In the genomic region with DNA sequence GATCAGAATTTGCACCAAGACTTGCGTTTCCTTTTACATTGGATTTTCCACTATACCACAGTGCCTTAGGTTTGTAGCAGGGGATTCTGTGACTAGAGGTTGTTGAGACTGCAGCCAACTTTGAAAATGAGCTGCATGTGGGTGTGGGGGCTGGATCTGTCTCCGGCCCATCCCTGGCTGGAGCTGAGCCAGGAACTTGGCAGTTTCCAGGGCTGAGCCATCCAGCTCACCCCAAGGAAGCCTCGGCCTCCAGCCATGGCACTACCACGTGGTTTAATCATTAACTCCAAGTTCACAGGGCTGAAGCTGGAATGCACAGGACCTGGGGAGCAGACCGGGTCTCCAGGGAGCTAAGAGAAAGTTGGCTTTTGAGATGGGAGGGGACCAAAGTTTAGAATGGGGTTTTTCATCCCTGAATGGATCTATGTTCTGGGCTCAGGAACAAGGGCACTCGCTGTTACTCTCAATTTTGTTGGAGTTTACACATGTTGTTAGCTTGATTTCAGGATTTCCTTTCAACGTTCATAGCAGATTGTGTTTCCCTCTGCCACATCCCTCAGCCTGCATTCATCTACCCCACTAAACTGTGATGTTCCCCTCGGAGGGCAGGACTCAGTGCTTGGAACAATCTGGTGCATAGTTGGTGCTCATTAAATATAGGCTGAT, we compare ENCODE assay signal across 15 cellular contexts. TPM values are rescaled to one million over a fixed set of nuclear protein-coding genes. Genes with fewer than 3 reads are reported as not detected.
DNase-seq lines count a peak whose midpoint lies in the region; ATAC-seq and TF ChIP-seq lines count a peak whose summit lies in the region.
"Had no signal": no experiment of that assay in that cellular context is flagged by ENCODE, and none has a peak within 500 bp of the region (broad histone marks: within the 10 kb centered on the region; RNA-seq: fewer than 3 reads in every experiment).

No MANE protein-coding gene starts in this region.

- POLR2A ChIA-PET in A673 (lab: Charles Lee; ENCODE audit: low non-redundant PET) (no interaction called here), HEK293 (lab: Yijun Ruan, JAX) (interaction anchor here (0.6 kb wide), 1 partner anchor 134 kb away, joined by 3 read pairs; no protein-coding TSS in a partner anchor)

- H3K4me1 ChIP-seq in A673 (ENCODE audit: insufficient read depth, low read length, poor library complexity, severe bottlenecking): no peaks in the 10 kb centered on the region
- no peaks in the 10 kb centered on the region for H3K4me1 ChIP-seq in HEK293 (ENCODE audit: control insufficient read depth, insufficient read depth, low read length)
- H3K4me1 ChIP-seq in liver (ENCODE audit: control insufficient read depth in 4 of 4, insufficient read depth in 4 of 4, low read length in 3 of 4): peaks cover 0 to 15% (median 12%) of the 10 kb centered on the region in 4 donors
- H3K4me1 ChIP-seq: upper lobe of left lung had no signal

- intact Hi-C loops in A673 (cut with micrococcal nuclease; ENCODE audit: unreplicated experiment): no loop called here

- H3K27ac ChIP-seq in A673 (ENCODE audit: low read depth, low read length, poor library complexity, severe bottlenecking) (no peak overlapping the region), HEK293 (ENCODE audit: extremely low read depth, low read depth, low read length) (no peak overlapping the region), liver (ENCODE audit: low read depth in 1 of 2, low read length in 2 of 2) (no peak overlapping the region)
- H3K27ac ChIP-seq: upper lobe of left lung had no signal

- no peak overlapping the region for H3K9ac ChIP-seq in liver (ENCODE audit: low read depth in 1 of 2, low read length in 2 of 2)

- no TSS peak for BruUV-seq in A673 (replicated peaks; lab: Mats Ljungman, UMichigan)

- no peak for ATAC-seq in HG03039 (IDR thresholded peaks at IDR 0.05; ENCODE audit: unreplicated experiment)

- WGBS in liver: 26% methylated on average over 8 of the region's 8 CpGs

- DNase-seq in A673 (ENCODE audit: low spot score): peak; percentile 6
- DNase-seq in cerebellar cortex (ENCODE audit: low spot score): peak; percentile 1
- no peak for DNase-seq in hepatic stellate cell (ENCODE audit: low spot score)
- no peak for DNase-seq in stimulated activated naive CD4-positive, alpha-beta T cell treated with Interleukin-2 at 50 U/mL for 16 hours (lab: John Stamatoyannopoulos, UW)
- DNase-seq in GF-D8 (lab: John Stamatoyannopoulos, UW): no peak
- DNase-seq: activated naive CD4-positive, alpha-beta T cell treated with anti-CD3 and anti-CD28 coated beads, Interleukin-2, amount 50 U/mL, for 16 hours; AML-193; NCI-H1105 treated with DMSO at 0.1 percent for 48 hours; NK-92 treated with Interleukin-12 subunit alpha and Interleukin-12 subunit beta, amount 100 ng/mL, for 24 hours; upper lobe of left lung had no signal

- no peak for TF ChIP-seq CTCF in A673 (conservative IDR thresholded peaks at IDR 0.05; ENCODE audit: low read depth, low read length)
- no peak for TF ChIP-seq CTCF in HEK293 (tag by site-specific recombination; IDR thresholded peaks at IDR 0.05)
- no peak for TF ChIP-seq CTCF in liver (IDR thresholded peaks at IDR 0.05; ENCODE audit: low read depth, low read length, missing input control)

- no peaks in the 10 kb centered on the region for H3K36me3 ChIP-seq in A673 (ENCODE audit: insufficient read depth, low read length, poor library complexity, severe bottlenecking)
- H3K36me3 ChIP-seq in HEK293 (ENCODE audit: control insufficient read depth in 2 of 2, insufficient read depth in 1 of 2, low read length in 2 of 2): no peaks in the 10 kb centered on the region
- no peaks in the 10 kb centered on the region for H3K36me3 ChIP-seq in liver (ENCODE audit: control insufficient read depth in 4 of 4, insufficient read depth in 3 of 4, low read depth in 1 of 4, low read length in 3 of 4)
- H3K36me3 ChIP-seq: upper lobe of left lung had no signal

- TF ChIP-seq RAD21 in liver (IDR thresholded peaks at IDR 0.05): peak; percentile 11 to 21

- H3K9me3 ChIP-seq in A673 (ENCODE audit: low read depth, low read length, poor library complexity, severe bottlenecking) (no peaks in the 10 kb centered on the region), HEK293 (ENCODE audit: control insufficient read depth, insufficient read depth, low read depth, low read length) (no peaks in the 10 kb centered on the region), liver (ENCODE audit: control insufficient read depth in 4 of 4, low read length in 3 of 4) (no peaks in the 10 kb centered on the region)
- H3K9me3 ChIP-seq: upper lobe of left lung had no signal

- no peaks in the 10 kb centered on the region for H3K27me3 ChIP-seq in A673 (replicated peaks; ENCODE audit: insufficient read depth, low read depth, low read length, poor library complexity)
- no peaks in the 10 kb centered on the region for H3K27me3 ChIP-seq in liver (ENCODE audit: control insufficient read depth in 4 of 4, insufficient read depth in 4 of 4, low read length in 3 of 4)
- H3K27me3 ChIP-seq: upper lobe of left lung had no signal

- CTCF ChIA-PET in A673 (lab: Charles Lee) (no interaction called here), HEK293 (lab: Yijun Ruan, JAX) (interaction anchor here (0.5 to 0.8 kb wide), 5 partner anchors 17 to 259 kb away, joined by 3 to 5 read pairs (median 4); no protein-coding TSS in a partner anchor)

- H3K4me3 ChIP-seq in A673 (ENCODE audit: low read depth, low read length, poor library complexity, severe bottlenecking): no peak overlapping the region
- no peak overlapping the region for H3K4me3 ChIP-seq in HEK293 (ENCODE audit: low read depth, low read length)
- no peak overlapping the region for H3K4me3 ChIP-seq in liver (ENCODE audit: low read depth in 1 of 3, low read length in 3 of 3)
- H3K4me3 ChIP-seq: upper lobe of left lung had no signal

TF ChIP-seq in HEK293, 187 proteins besides CTCF, POLR2A, EP300 and RAD21:
- TF ChIP-seq, protein P1, sequence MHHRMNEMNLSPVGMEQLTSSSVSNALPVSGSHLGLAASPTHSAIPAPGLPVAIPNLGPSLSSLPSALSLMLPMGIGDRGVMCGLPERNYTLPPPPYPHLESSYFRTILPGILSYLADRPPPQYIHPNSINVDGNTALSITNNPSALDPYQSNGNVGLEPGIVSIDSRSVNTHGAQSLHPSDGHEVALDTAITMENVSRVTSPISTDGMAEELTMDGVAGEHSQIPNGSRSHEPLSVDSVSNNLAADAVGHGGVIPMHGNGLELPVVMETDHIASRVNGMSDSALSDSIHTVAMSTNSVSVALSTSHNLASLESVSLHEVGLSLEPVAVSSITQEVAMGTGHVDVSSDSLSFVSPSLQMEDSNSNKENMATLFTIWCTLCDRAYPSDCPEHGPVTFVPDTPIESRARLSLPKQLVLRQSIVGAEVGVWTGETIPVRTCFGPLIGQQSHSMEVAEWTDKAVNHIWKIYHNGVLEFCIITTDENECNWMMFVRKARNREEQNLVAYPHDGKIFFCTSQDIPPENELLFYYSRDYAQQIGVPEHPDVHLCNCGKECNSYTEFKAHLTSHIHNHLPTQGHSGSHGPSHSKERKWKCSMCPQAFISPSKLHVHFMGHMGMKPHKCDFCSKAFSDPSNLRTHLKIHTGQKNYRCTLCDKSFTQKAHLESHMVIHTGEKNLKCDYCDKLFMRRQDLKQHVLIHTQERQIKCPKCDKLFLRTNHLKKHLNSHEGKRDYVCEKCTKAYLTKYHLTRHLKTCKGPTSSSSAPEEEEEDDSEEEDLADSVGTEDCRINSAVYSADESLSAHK (tag by site-specific recombination; IDR thresholded peaks at IDR 0.05): peak; percentile 56; the same call in 1 of the 2 replicates
- TF ChIP-seq RBAK (tag by site-specific recombination; IDR thresholded peaks at IDR 0.05) (no peak), ZFHX2 (tag by site-specific recombination; conservative IDR thresholded peaks at IDR 0.05) (0 out of 2 replicates have a peak, but pooled peaks have one; percentile 32)
TF ChIP-seq in HEK293: peak in this region for 2.

TF ChIP-seq in liver, 16 proteins besides CTCF, POLR2A, EP300 and RAD21 (continues in another document):
- TF ChIP-seq GABPA (IDR thresholded peaks at IDR 0.05 in 1 of 2, conservative IDR thresholded peaks at IDR 0.05 in 1 of 2) (no peak), HNF4G (IDR thresholded peaks at IDR 0.05) (no peak), TAF1 (conservative IDR thresholded peaks at IDR 0.05) (no peak), FOXA1 (IDR thresholded peaks at IDR 0.05) (no peak), YY1 (IDR thresholded peaks at IDR 0.05) (peak; percentile 42), HNF4A (conservative IDR thresholded peaks at IDR 0.05) (peak; percentile 15 to 33)
- TF ChIP-seq, protein P2, sequence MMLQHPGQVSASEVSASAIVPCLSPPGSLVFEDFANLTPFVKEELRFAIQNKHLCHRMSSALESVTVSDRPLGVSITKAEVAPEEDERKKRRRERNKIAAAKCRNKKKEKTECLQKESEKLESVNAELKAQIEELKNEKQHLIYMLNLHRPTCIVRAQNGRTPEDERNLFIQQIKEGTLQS (IDR thresholded peaks at IDR 0.05): no peak
- TF ChIP-seq, protein P3, sequence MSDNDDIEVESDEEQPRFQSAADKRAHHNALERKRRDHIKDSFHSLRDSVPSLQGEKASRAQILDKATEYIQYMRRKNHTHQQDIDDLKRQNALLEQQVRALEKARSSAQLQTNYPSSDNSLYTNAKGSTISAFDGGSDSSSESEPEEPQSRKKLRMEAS (IDR thresholded peaks at IDR 0.05): peak; percentile 35
- TF ChIP-seq, protein P4, sequence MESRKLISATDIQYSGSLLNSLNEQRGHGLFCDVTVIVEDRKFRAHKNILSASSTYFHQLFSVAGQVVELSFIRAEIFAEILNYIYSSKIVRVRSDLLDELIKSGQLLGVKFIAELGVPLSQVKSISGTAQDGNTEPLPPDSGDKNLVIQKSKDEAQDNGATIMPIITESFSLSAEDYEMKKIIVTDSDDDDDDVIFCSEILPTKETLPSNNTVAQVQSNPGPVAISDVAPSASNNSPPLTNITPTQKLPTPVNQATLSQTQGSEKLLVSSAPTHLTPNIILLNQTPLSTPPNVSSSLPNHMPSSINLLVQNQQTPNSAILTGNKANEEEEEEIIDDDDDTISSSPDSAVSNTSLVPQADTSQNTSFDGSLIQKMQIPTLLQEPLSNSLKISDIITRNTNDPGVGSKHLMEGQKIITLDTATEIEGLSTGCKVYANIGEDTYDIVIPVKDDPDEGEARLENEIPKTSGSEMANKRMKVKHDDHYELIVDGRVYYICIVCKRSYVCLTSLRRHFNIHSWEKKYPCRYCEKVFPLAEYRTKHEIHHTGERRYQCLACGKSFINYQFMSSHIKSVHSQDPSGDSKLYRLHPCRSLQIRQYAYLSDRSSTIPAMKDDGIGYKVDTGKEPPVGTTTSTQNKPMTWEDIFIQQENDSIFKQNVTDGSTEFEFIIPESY (IDR thresholded peaks at IDR 0.05): no peak

RNA-seq across cellular contexts. Expression of a gene that starts 42.3 kb away (rescaled TPM):
- total RNA-seq in A673 (2021): not detected in 2 replicates
- total RNA-seq in liver: 1 to 10 TPM; 1.6 to 3.8 TPM
- 1 to 10 TPM; 5.2 to 5.7 TPM for polyA plus RNA-seq in liver
- total RNA-seq: myocyte, skeletal muscle tissue had no signal

Comparison
In these comparisons a context has a peak if more than half of its experiments do, and no peak if none do; other contexts are left out.
1. DNase-seq: peak in A673 (single experiment) and cerebellar cortex (single experiment); none in hepatic stellate cell (single experiment), stimulated activated naive CD4-positive, alpha-beta T cell treated with Interleukin-2 at 50 U/mL for 16 hours (single experiment) and GF-D8 (single experiment).